ENCODE assay signal across 12 cellular contexts in genomic region chr14:101992708-101993107, GRCh38. TPM values are rescaled to one million over a fixed set of nuclear protein-coding genes. Genes with fewer than 3 reads are reported as not detected.
DNase-seq lines count a peak whose midpoint lies in the region; ATAC-seq and TF ChIP-seq lines count a peak whose summit lies in the region.
"Had no signal": no experiment of that assay in that cellular context is flagged by ENCODE, and none has a peak within 500 bp of the region (broad histone marks: within the 10 kb centered on the region; RNA-seq: fewer than 3 reads in every experiment).

No MANE protein-coding gene starts in this region.

- H3K27me3 ChIP-seq in Peyer's patch = no peaks in the 10 kb centered on the region

- H3K4me3 ChIP-seq in Peyer's patch = no peak overlapping the region
- H3K4me3 ChIP-seq: thoracic aorta had no signal

- H3K9me3 Mint-ChIP-seq in stimulated activated naive CD8-positive, alpha-beta T cell treated with anti-CD3 and anti-CD28 coated beads, Interleukin-15, Interleukin-2, amounts not matched to agents 100 ng/mL and 50 ng/mL, for 24 hours = no peaks in the 10 kb centered on the region

- no peak for ATAC-seq in stimulated activated naive CD8-positive, alpha-beta T cell treated with anti-CD3 and anti-CD28 coated beads, Interleukin-15, Interleukin-2, amounts not matched to agents 100 U/mL and 50 U/mL, for 24 hours
- ATAC-seq in HG02943 (IDR thresholded peaks at IDR 0.05; ENCODE audit: low read depth, unreplicated experiment) (peak; percentile 93), SK-N-SH treated with all-trans-retinoic acid at 6 μM for 48 hours (no peak)

- H3K27ac ChIP-seq in Peyer's patch = peak overlapping the region in 1 of 4 donors; percentile 57
- H3K27ac ChIP-seq: epithelial cell of prostate, parathyroid adenoma, thoracic aorta had no signal

- TF ChIP-seq POLR2A in Peyer's patch (IDR thresholded peaks at IDR 0.05) = no peak

- H3K4me1 ChIP-seq in Peyer's patch = no peaks in the 10 kb centered on the region
- H3K4me1 ChIP-seq: parathyroid adenoma had no signal

- H3K27ac Mint-ChIP-seq in stimulated activated naive CD8-positive, alpha-beta T cell treated with anti-CD3 and anti-CD28 coated beads, Interleukin-15, Interleukin-2, amounts not matched to agents 100 ng/mL and 50 ng/mL, for 24 hours = peak overlapping the region; percentile 33

- TF ChIP-seq CTCF in Peyer's patch (IDR thresholded peaks at IDR 0.05) = no peak

- H3K9me3 ChIP-seq in Peyer's patch = no peaks in the 10 kb centered on the region
- H3K9me3 ChIP-seq: thoracic aorta had no signal

- H3K36me3 ChIP-seq in Peyer's patch = peaks cover 0 to 99% (median 3%) of the 10 kb centered on the region in 3 donors

- H3K4me1 Mint-ChIP-seq in stimulated activated naive CD8-positive, alpha-beta T cell treated with anti-CD3 and anti-CD28 coated beads, Interleukin-15, Interleukin-2, amounts not matched to agents 100 ng/mL and 50 ng/mL, for 24 hours (ENCODE audit: low read depth) = peaks cover 11% of the 10 kb centered on the region

- H3K36me3 Mint-ChIP-seq in stimulated activated naive CD8-positive, alpha-beta T cell treated with anti-CD3 and anti-CD28 coated beads, Interleukin-15, Interleukin-2, amounts not matched to agents 100 ng/mL and 50 ng/mL, for 24 hours (ENCODE audit: low read depth) = peaks cover 77% of the 10 kb centered on the region

- peak overlapping the region; percentile 17 for H3K4me3 Mint-ChIP-seq in stimulated activated naive CD8-positive, alpha-beta T cell treated with anti-CD3 and anti-CD28 coated beads, Interleukin-15, Interleukin-2, amounts not matched to agents 100 ng/mL and 50 ng/mL, for 24 hours

- no peaks in the 10 kb centered on the region for H3K27me3 Mint-ChIP-seq in stimulated activated naive CD8-positive, alpha-beta T cell treated with anti-CD3 and anti-CD28 coated beads, Interleukin-15, Interleukin-2, amounts not matched to agents 100 ng/mL and 50 ng/mL, for 24 hours

- DNase-seq in stimulated activated naive CD8-positive, alpha-beta T cell treated with anti-CD3 and anti-CD28 coated beads, Interleukin-15, Interleukin-2, amounts not matched to agents 100 U/mL and 50 U/mL, for 24 hours = no peak
- DNase-seq in Peyer's patch (peak in 2 of 3 donors; percentile 57 to 64), COLO829 (ENCODE audit: low spot score) (no peak), activated gamma-delta T cell (lab: John Stamatoyannopoulos, UW) (no peak), T-helper 2 cell (no peak)
- DNase-seq: activated CD4-positive, alpha-beta T cell treated with anti-CD3 and anti-CD28 coated beads for 1 hour had no signal

TF ChIP-seq in SK-N-SH treated with all-trans-retinoic acid at 6 μM for 48 hours, 23 proteins besides CTCF, POLR2A, EP300 and RAD21:
- TF ChIP-seq BACH2 (CRISPR knock-in tag; IDR thresholded peaks at IDR 0.05; ENCODE audit: borderline replicate concordance) = no peak
- no peak for TF ChIP-seq PPARA (CRISPR knock-in tag; IDR thresholded peaks at IDR 0.05; ENCODE audit: borderline replicate concordance)
- TF ChIP-seq ZNF70 (CRISPR knock-in tag; IDR thresholded peaks at IDR 0.05) = no peak

RNA-seq across cellular contexts. Expression of gene DYNC1H1, which starts 28.3 kb away (rescaled TPM):
- total RNA-seq in Peyer's patch = 100 to 1,000 TPM; 386 to 531 (median 472) TPM

Comparison
In these comparisons a context has a peak if more than half of its experiments do, and no peak if none do; other contexts are left out.
1. DNase-seq: peak in Peyer's patch (2 of 3); none in stimulated activated naive CD8-positive, alpha-beta T cell treated with anti-CD3 and anti-CD28 coated beads, Interleukin-15, Interleukin-2, amounts not matched to agents 100 U/mL and 50 U/mL, for 24 hours (single experiment), COLO829 (single experiment), activated gamma-delta T cell (single experiment) and T-helper 2 cell (0 of 5).